ENCODE assay signal across 8 cellular contexts in genomic region chr7:2232766-2233520, GRCh38. TPM values are rescaled to one million over a fixed set of nuclear protein-coding genes. Genes with fewer than 3 reads are reported as not detected.
DNase-seq lines count a peak whose midpoint lies in the region; ATAC-seq and TF ChIP-seq lines count a peak whose summit lies in the region.

MAD1L1 (minus strand) TSS chr7:2232945; CDS start chr7:2230133, 2,812 bp downstream.

- TF ChIP-seq POLR2A in transverse colon (IDR thresholded peaks at IDR 0.05): peak; percentile 31

- in situ Hi-C loops in transverse colon (cut with MboI; ENCODE audit: low pct_ligation_motif_present in 1 of 4, low pct_unique_long_range_greater_than_20kb in 1 of 4, low sequenced_read_pairs in 3 of 4): loop anchor here in 2 of 4 donors (25.0 kb wide), 1 partner anchor 129 kb away; the partner anchor contains the start of gene EIF3B (in 2 of the 2)

- H3K4me1 ChIP-seq in adipocyte (ENCODE audit: control insufficient read depth, insufficient read depth, low read length) (peaks cover 14% of the 10 kb centered on the region), transverse colon (peaks cover 10 to 21% (median 20%) of the 10 kb centered on the region in 4 donors)

- no peak for TF ChIP-seq EP300 in transverse colon (IDR thresholded peaks at IDR 0.05; ENCODE audit: low read depth)

- H3K36me3 ChIP-seq in adipocyte (ENCODE audit: control insufficient read depth, insufficient read depth, low read length, severe bottlenecking) (peaks cover 37% of the 10 kb centered on the region), transverse colon (peaks cover 0 to 13% (median 5%) of the 10 kb centered on the region in 4 donors)

- peak within 1 kb of the TSS; percentile 74 to 85 (median 78) for H3K27ac ChIP-seq in transverse colon

- DNase-seq in NCI-H128 (lab: John Stamatoyannopoulos, UW; ENCODE audit: unreplicated experiment) (peak; percentile 62), T follicular helper cell (ENCODE audit: low read depth) (peak; percentile 87), adipocyte (ENCODE audit: low read depth) (peak; percentile 98), cardiac septum (ENCODE audit: low spot score) (peak; percentile 94), pons (ENCODE audit: low spot score) (peak; percentile 70), transverse colon (peak; percentile 93)

- ATAC-seq in HG02610 (IDR thresholded peaks at IDR 0.05; ENCODE audit: unreplicated experiment): peak; percentile 40

- intact Hi-C loops in cardiac septum (cut with DNase I) (no loop called here), transverse colon (cut with DNase I; ENCODE audit: low total_unique reads) (no loop called here)

- H3K27me3 ChIP-seq in adipocyte (replicated peaks; ENCODE audit: control insufficient read depth, insufficient read depth, low read length) (no peaks in the 10 kb centered on the region), transverse colon (no peaks in the 10 kb centered on the region)

- peak within 1 kb of the TSS; percentile 88 for H3K9ac ChIP-seq in adipocyte (ENCODE audit: low read length)

- no peak for TF ChIP-seq CTCF in transverse colon (IDR thresholded peaks at IDR 0.05)

- H3K4me3 ChIP-seq in GM08714 (ENCODE audit: low read length): peak within 1 kb of the TSS; percentile 86
- peak within 1 kb of the TSS; percentile 92 for H3K4me3 ChIP-seq in adipocyte (ENCODE audit: low read length)
- H3K4me3 ChIP-seq in transverse colon: peak within 1 kb of the TSS; percentile 88 to 99 (median 97)

- WGBS in transverse colon (ENCODE audit: low coverage in 1 of 2), 2 donors: 0% methylated on average over 1 to 49 of the region's 63 CpGs

- no peaks in the 10 kb centered on the region for H3K9me3 ChIP-seq in adipocyte (ENCODE audit: control insufficient read depth, low read length)
- no peaks in the 10 kb centered on the region for H3K9me3 ChIP-seq in transverse colon

RNA-seq across cellular contexts. Expression of gene MAD1L1, which starts in this region (rescaled TPM):
- 13.5 TPM for total RNA-seq in cardiac septum
- 10 to 100 TPM in 3 of 4 donors, 1 to 10 TPM in 1; 8.0 to 52.7 (median 26.7) TPM for total RNA-seq in transverse colon

Comparison
In these comparisons a context has a peak if more than half of its experiments do, and no peak if none do; other contexts are left out.
1. Peak in every context shown above with its lines: DNase-seq, ATAC-seq, H3K4me3 ChIP-seq and H3K27ac ChIP-seq.